In genomic region chr16:76897816-76898215, GRCh38 we compare ENCODE assay signal across 12 cellular contexts.
DNase-seq lines count a peak whose midpoint lies in the region; ATAC-seq and TF ChIP-seq lines count a peak whose summit lies in the region.
"Had no signal": no experiment of that assay in that cellular context is flagged by ENCODE, and none has a peak within 500 bp of the region (broad histone marks: within the 10 kb centered on the region; RNA-seq: fewer than 3 reads in every experiment).

No MANE protein-coding gene starts in this region.

- dilution Hi-C loops in mammary epithelial cell (cut with HindIII; ENCODE audit: low sequenced_read_pairs), result no loop called here

- no peaks in the 10 kb centered on the region for H3F3A ChIP-seq in neural progenitor cell (ENCODE audit: low read depth)

- H3K4me2 ChIP-seq in mammary epithelial cell (ENCODE audit: insufficient read depth, low read depth, low read length) (peak overlapping the region; percentile 1), neural progenitor cell (no peak overlapping the region)

- H3K36me3 Mint-ChIP-seq in neural progenitor cell, result no peaks in the 10 kb centered on the region

- 91% methylated on average over 1 of the region's 1 CpG for WGBS in mammary epithelial cell (ENCODE audit: low coverage, missing lambda C conversion rate)

- H4K20me1 ChIP-seq in mammary epithelial cell (ENCODE audit: insufficient read depth, low read length), result no peaks in the 10 kb centered on the region
- H4K20me1 ChIP-seq in neural progenitor cell (ENCODE audit: low read depth), result no peaks in the 10 kb centered on the region

- in situ Hi-C loops in ACHN (cut with HindIII; ENCODE audit: low pct_ligation_motif_present, low pct_unique_long_range_greater_than_20kb, low sequenced_read_pairs) (no loop called here), mammary epithelial cell (cut with MboI; ENCODE audit: low sequenced_read_pairs in 2 of 2) (no loop called here)

- no peak for TF ChIP-seq CTCF in mammary epithelial cell (conservative IDR thresholded peaks at IDR 0.05 in 1 of 2, IDR thresholded peaks at IDR 0.05 in 1 of 2; ENCODE audit: extremely low read depth in 1 of 2, insufficient read depth in 1 of 2, low read depth in 1 of 2, low read length in 2 of 2)
- no peak for TF ChIP-seq CTCF in neural progenitor cell (IDR thresholded peaks at IDR 0.05)

- H3K36me3 ChIP-seq in mammary epithelial cell (ENCODE audit: insufficient read depth, low read length), result no peaks in the 10 kb centered on the region
- no peaks in the 10 kb centered on the region for H3K36me3 ChIP-seq in neural progenitor cell

- no peak overlapping the region for H2AFZ ChIP-seq in mammary epithelial cell (ENCODE audit: low read depth, low read length)
- no peak overlapping the region for H2AFZ ChIP-seq in neural progenitor cell (replicated peaks)

- H3K27ac ChIP-seq in mammary epithelial cell (ENCODE audit: insufficient read depth, low read depth, low read length), result no peak overlapping the region
- no peak overlapping the region for H3K27ac ChIP-seq in neural progenitor cell

- H3K4me1 Mint-ChIP-seq in neural progenitor cell, result no peaks in the 10 kb centered on the region

- H3K9me3 Mint-ChIP-seq in neural progenitor cell, result no peaks in the 10 kb centered on the region

- no TSS peak for BruUV-seq in mammary epithelial cell (replicated peaks; lab: Mats Ljungman, UMichigan)

- H3K4me3 Mint-ChIP-seq in neural progenitor cell, result no peak overlapping the region
- H3K4me3 Mint-ChIP-seq: HFFc6 had no signal

- H3K27me3 ChIP-seq in mammary epithelial cell (ENCODE audit: insufficient read depth, low read length) (no peaks in the 10 kb centered on the region), neural progenitor cell (no peaks in the 10 kb centered on the region)

- H3K4me1 ChIP-seq in mammary epithelial cell (ENCODE audit: insufficient read depth, low read length), result peaks cover 9% of the 10 kb centered on the region
- H3K4me1 ChIP-seq in neural progenitor cell, result no peaks in the 10 kb centered on the region

- CTCF ChIA-PET in mammary epithelial cell (lab: Charles Lee; ENCODE audit: low non-redundant PET), result no interaction called here

- intact Hi-C loops in mammary epithelial cell (cut with micrococcal nuclease), result no loop called here
- intact Hi-C loops in head of caudate nucleus (cut with DNase I), result no loop called here

- no peaks in the 10 kb centered on the region for H3K27me3 Mint-ChIP-seq in neural progenitor cell (ENCODE audit: insufficient read depth, low read depth)

- no peak for ATAC-seq in HG02610 (IDR thresholded peaks at IDR 0.05; ENCODE audit: unreplicated experiment)

- H3K9ac ChIP-seq in mammary epithelial cell (ENCODE audit: insufficient read depth, low read length) (no peak overlapping the region), neural progenitor cell (no peak overlapping the region)

- no peaks in the 10 kb centered on the region for H3K9me3 ChIP-seq in mammary epithelial cell (replicated peaks; ENCODE audit: insufficient read depth, low read length)
- H3K9me3 ChIP-seq in neural progenitor cell (ENCODE audit: low read depth), result no peaks in the 10 kb centered on the region

- H3K79me2 ChIP-seq in mammary epithelial cell (ENCODE audit: insufficient read depth, low read length), result no peaks in the 10 kb centered on the region
- H3K79me2 ChIP-seq in neural progenitor cell (ENCODE audit: low read depth), result no peaks in the 10 kb centered on the region

- H3K4me3 ChIP-seq in mammary epithelial cell (replicated peaks in 1 of 3; ENCODE audit: insufficient read depth in 1 of 3, low read depth in 2 of 3, low read length in 3 of 3), result no peak overlapping the region
- no peak overlapping the region for H3K4me3 ChIP-seq in neural progenitor cell

- DNase-seq in ACHN (peak; percentile 25), RPMI7951 (ENCODE audit: low read depth) (peak; percentile 20), mammary epithelial cell (no peak), kidney glomerular epithelial cell (lab: John Stamatoyannopoulos, UW) (peak; percentile 4), head of caudate nucleus (no peak), neural progenitor cell (ENCODE audit: low spot score) (no peak)
- no peak for DNase-seq in stimulated activated CD8-positive, alpha-beta memory T cell treated with anti-CD3 and anti-CD28 coated beads, Interleukin-4, amount 100 ng/mL, for 48 hours
- DNase-seq: DMS 273 treated with DMSO at 0.1 percent for 48 hours, HCEC 1CT, HFFc6, IMR-90 had no signal

- H3K27ac Mint-ChIP-seq in neural progenitor cell, result no peak overlapping the region
- H3K27ac Mint-ChIP-seq: HFFc6 had no signal

Comparison
In these comparisons a context has a peak if more than half of its experiments do, and no peak if none do; other contexts are left out.
1. DNase-seq: peak in ACHN (single experiment), RPMI7951 (single experiment) and kidney glomerular epithelial cell (single experiment); none in mammary epithelial cell (single experiment), stimulated activated CD8-positive, alpha-beta memory T cell treated with anti-CD3 and anti-CD28 coated beads, Interleukin-4, amount 100 ng/mL, for 48 hours (single experiment), head of caudate nucleus (0 of 42) and neural progenitor cell (single experiment).